ENCODE assay signal across 8 cellular contexts in the genomic region with DNA sequence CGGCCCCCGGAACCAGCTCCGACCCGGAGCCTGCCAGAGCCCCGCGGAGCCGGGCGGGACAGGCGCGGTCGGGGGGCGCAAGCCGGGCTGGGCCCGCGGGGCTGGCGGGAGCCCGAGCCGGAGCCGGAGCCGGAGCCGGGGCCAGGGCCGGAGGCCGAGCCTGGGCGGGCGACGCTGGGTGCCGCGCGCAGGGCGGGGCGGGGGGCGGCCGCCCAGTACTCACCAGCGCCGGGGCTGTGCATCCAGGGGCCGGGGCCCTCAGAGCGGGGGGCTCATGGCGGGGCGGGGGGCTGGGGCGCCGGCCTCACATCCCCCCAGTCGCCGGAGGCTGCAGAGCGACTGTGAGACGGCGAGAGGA. TPM values are rescaled to one million over a fixed set of nuclear protein-coding genes. Genes with fewer than 3 reads are reported as not detected.
DNase-seq lines count a peak whose midpoint lies in the region; ATAC-seq and TF ChIP-seq lines count a peak whose summit lies in the region.

No MANE protein-coding gene starts in this region.

- no peaks in the 10 kb centered on the region for H3K27me3 ChIP-seq in breast epithelium

- peak overlapping the region; percentile 98 to 100 for H3K27ac ChIP-seq in breast epithelium

- no peak for TF ChIP-seq POLR2A in GM18505 (IDR thresholded peaks at IDR 0.05; ENCODE audit: borderline replicate concordance, extremely low read depth, insufficient read depth, insufficient read length)
- no peak for TF ChIP-seq POLR2A in breast epithelium (IDR thresholded peaks at IDR 0.05)

- no peaks in the 10 kb centered on the region for H3K36me3 ChIP-seq in breast epithelium

- intact Hi-C loops in breast epithelium (cut with DNase I; ENCODE audit: low total_unique reads), result no loop called here

- no peaks in the 10 kb centered on the region for H3K36me3 Mint-ChIP-seq in mesothelial cell of epicardium

- no peak overlapping the region for H3K27ac Mint-ChIP-seq in mesothelial cell of epicardium

- ATAC-seq in GM18505 (IDR thresholded peaks at IDR 0.05; ENCODE audit: unreplicated experiment), result peak; percentile 19
- peak; percentile 29 for ATAC-seq in HG03175 (IDR thresholded peaks at IDR 0.05; ENCODE audit: unreplicated experiment)
- ATAC-seq in HG03108 (IDR thresholded peaks at IDR 0.05; ENCODE audit: unreplicated experiment), result no peak

- H3K4me1 Mint-ChIP-seq in mesothelial cell of epicardium, result peaks cover 55% of the 10 kb centered on the region

- no peaks in the 10 kb centered on the region for H3K9me3 ChIP-seq in breast epithelium

- H3K27me3 Mint-ChIP-seq in mesothelial cell of epicardium (ENCODE audit: low read depth), result no peaks in the 10 kb centered on the region

- DNase-seq in breast epithelium (ENCODE audit: low spot score in 2 of 2), result no peak
- no peak for DNase-seq in mesothelial cell of epicardium (ENCODE audit: low spot score in 2 of 2, unreplicated experiment in 2 of 2)
- DNase-seq in anterior cingulate cortex (lab: John Stamatoyannopoulos, UW), result no peak
- no peak for DNase-seq in DMS79 treated with DMSO at 0.1 percent for 48 hours (lab: John Stamatoyannopoulos, UW)
- no peak for DNase-seq in LoVo (ENCODE audit: low spot score)

- H3K4me1 ChIP-seq in breast epithelium, result peaks cover 38 to 52% of the 10 kb centered on the region in 2 donors

- H3K4me3 ChIP-seq in breast epithelium, result peak overlapping the region; percentile 75 to 99 (median 91)

- H3K4me3 Mint-ChIP-seq in mesothelial cell of epicardium, result peak overlapping the region; percentile 90

- no peaks in the 10 kb centered on the region for H3K9me3 Mint-ChIP-seq in mesothelial cell of epicardium

- TF ChIP-seq CTCF in breast epithelium (IDR thresholded peaks at IDR 0.05) (no peak), mesothelial cell of epicardium (IDR thresholded peaks at IDR 0.05; ENCODE audit: unreplicated experiment) (no peak)

RNA-seq across cellular contexts. Expression of gene HDAC7, which starts 0.2 kb away (rescaled TPM):
- total RNA-seq in breast epithelium, result 10 to 100 TPM; 37.6 to 77.0 (median 44.9) TPM
- 113 to 132 TPM (median 123 TPM) in 3 replicates for total RNA-seq in mesothelial cell of epicardium

RNA-seq across cellular contexts. Expression of gene SLC48A1, which starts 46.5 kb away (rescaled TPM):
- total RNA-seq in breast epithelium, result 10 to 100 TPM; 27.5 to 51.5 (median 30.6) TPM
- 25.3 to 27.7 TPM (median 27.0 TPM) in 3 replicates for total RNA-seq in mesothelial cell of epicardium
